ENCODE assay signal across 30 cellular contexts in genomic region chr20:58698741-58699141, GRCh38. TPM values are rescaled to one million over a fixed set of nuclear protein-coding genes. Genes with fewer than 3 reads are reported as not detected.
DNase-seq lines count a peak whose midpoint lies in the region; ATAC-seq and TF ChIP-seq lines count a peak whose summit lies in the region.
"Had no signal": no experiment of that assay in that cellular context is flagged by ENCODE, and none has a peak within 500 bp of the region (broad histone marks: within the 10 kb centered on the region; RNA-seq: fewer than 3 reads in every experiment).

No MANE protein-coding gene starts in this region.

- H2AK5ac ChIP-seq in mesenchymal stem cell (ENCODE audit: low read length, severe bottlenecking) (no peak overlapping the region), neuronal stem cell (ENCODE audit: low read depth, low read length) (no peak overlapping the region)

- H3K9ac ChIP-seq in mesenchymal stem cell (ENCODE audit: low read length) (peak overlapping the region; percentile 67), neuronal stem cell (ENCODE audit: low read depth, low read length, poor library complexity) (no peak overlapping the region)
- H3K9ac ChIP-seq: KMS-11 had no signal

- no peak overlapping the region for H3K18ac ChIP-seq in mesenchymal stem cell (ENCODE audit: low read depth in 1 of 2, low read length in 2 of 2)
- no peak overlapping the region for H3K18ac ChIP-seq in neuronal stem cell (ENCODE audit: low read length)

- H2BK120ac ChIP-seq in mesenchymal stem cell (ENCODE audit: low read depth, low read length) (no peak overlapping the region), neuronal stem cell (ENCODE audit: low read depth, low read length) (no peak overlapping the region)

- H3K14ac ChIP-seq in mesenchymal stem cell (ENCODE audit: low read length in 2 of 2) = no peak overlapping the region
- no peak overlapping the region for H3K14ac ChIP-seq in neuronal stem cell (ENCODE audit: low read length)

- peaks cover 30% of the 10 kb centered on the region for H3K4me1 ChIP-seq in mesenchymal stem cell (ENCODE audit: control insufficient read depth, insufficient read depth, low read depth, low read length)
- H3K4me1 ChIP-seq in tibial artery = peaks cover 0 to 10% (median 10%) of the 10 kb centered on the region in 4 donors
- H3K4me1 ChIP-seq in neuronal stem cell (ENCODE audit: control insufficient read depth in 2 of 2, insufficient read depth in 1 of 2, low read depth in 1 of 2, low read length in 2 of 2) = peaks cover 0 to 10% of the 10 kb centered on the region in 2 donors

- TF ChIP-seq CTCF in coronary artery (IDR thresholded peaks at IDR 0.05) (no peak), tibial artery (IDR thresholded peaks at IDR 0.05) (no peak)

- H3K4me3 Mint-ChIP-seq in T-helper 2 cell treated with Interferon-gamma antibody and Interleukin-4, amounts not matched to agents 5 μg/mL and 100 μg/mL, for 36 hours = no peak overlapping the region
- H3K4me3 Mint-ChIP-seq: activated CD8-positive, alpha-beta T cell treated with anti-CD3 and anti-CD28 coated beads, Interleukin-2, amount 10 ng/mL, durations not matched to agents 7 days and 5 days; nephron progenitor cell; stimulated activated naive CD8-positive, alpha-beta T cell treated with anti-CD3 and anti-CD28 coated beads, Interleukin-15, amount 100 ng/mL, for 72 hours; T-helper 17 cell had no signal

- no peaks in the 10 kb centered on the region for H3K9me3 Mint-ChIP-seq in T-helper 2 cell treated with Interferon-gamma antibody and Interleukin-4, amounts not matched to agents 5 μg/mL and 100 μg/mL, for 36 hours
- H3K9me3 Mint-ChIP-seq: stimulated activated naive CD8-positive, alpha-beta T cell treated with anti-CD3 and anti-CD28 coated beads, Interleukin-15, amount 100 ng/mL, for 72 hours had no signal

- peaks cover 83 to 93% of the 10 kb centered on the region in 2 experiments for H3K36me3 ChIP-seq in mesenchymal stem cell (ENCODE audit: control insufficient read depth in 1 of 2, insufficient read depth in 2 of 2, low read depth in 1 of 2, low read length in 2 of 2)
- peaks cover 61 to 86% (median 78%) of the 10 kb centered on the region in 3 donors for H3K36me3 ChIP-seq in tibial artery
- H3K36me3 ChIP-seq in neuronal stem cell (replicated peaks in 1 of 2; ENCODE audit: control insufficient read depth in 2 of 2, insufficient read depth in 2 of 2, low read length in 2 of 2) = peaks cover 47 to 70% of the 10 kb centered on the region in 2 donors
- H3K36me3 ChIP-seq: ovary had no signal

- H2BK15ac ChIP-seq in mesenchymal stem cell (ENCODE audit: low read depth, poor library complexity, severe bottlenecking) (no peak overlapping the region), neuronal stem cell (ENCODE audit: low read length) (no peak overlapping the region)

- H3K27ac ChIP-seq in coronary artery = peak overlapping the region in 1 of 2 donors; percentile 63
- no peak overlapping the region for H3K27ac ChIP-seq in mesenchymal stem cell (ENCODE audit: low read length, poor library complexity, severe bottlenecking)
- H3K27ac ChIP-seq in tibial artery = no peak overlapping the region
- H3K27ac ChIP-seq in neuronal stem cell (replicated peaks; ENCODE audit: low read length) = no peak overlapping the region
- H3K27ac ChIP-seq: 22Rv1, C4-2B, dorsolateral prefrontal cortex, KMS-11 had no signal

- H2BK5ac ChIP-seq in mesenchymal stem cell (ENCODE audit: low read depth, low read length, poor library complexity, severe bottlenecking) = no peak overlapping the region
- H2BK5ac ChIP-seq in neuronal stem cell (ENCODE audit: low read length) = no peak overlapping the region

- no peak overlapping the region for H3K4me2 ChIP-seq in mesenchymal stem cell (ENCODE audit: low read length, poor library complexity, severe bottlenecking)
- no peak overlapping the region for H3K4me2 ChIP-seq in neuronal stem cell (ENCODE audit: insufficient read depth, low read length, poor library complexity, severe bottlenecking)
- H3K4me2 ChIP-seq: KMS-11 had no signal

- H3K4ac ChIP-seq in mesenchymal stem cell (ENCODE audit: low read depth in 1 of 2, low read length in 2 of 2) (no peak overlapping the region), neuronal stem cell (ENCODE audit: low read length) (no peak overlapping the region)

- no peak for DNase-seq in T-helper 2 cell treated with Interferon-gamma antibody and Interleukin-4, amounts not matched to agents 5 μg/mL and 100 μg/mL, for 36 hours (ENCODE audit: low spot score)
- DNase-seq in T-helper 2 cell = no peak
- DNase-seq in coronary artery (ENCODE audit: low spot score) = peak; percentile 77
- no peak for DNase-seq in mesenchymal stem cell
- DNase-seq in tibial artery = peak; percentile 61 to 69
- no peak for DNase-seq in neuronal stem cell (ENCODE audit: low spot score)
- no peak for DNase-seq in HPDE6-E6E7 (ENCODE audit: extremely low spot score)
- DNase-seq: activated CD4-positive, alpha-beta T cell treated with anti-CD3 and anti-CD28 coated beads for 1 hour; activated CD8-positive, alpha-beta T cell treated with anti-CD3 and anti-CD28 coated beads, Interleukin-2, amount 10 ng/mL, durations not matched to agents 7 days and 5 days; activated effector memory CD4-positive, alpha-beta T cell treated with Interleukin-2 at 50 U/mL for 16 hours; activated T-cell treated with anti-CD3 and anti-CD28 coated beads for 4 hours; cerebellar nuclear complex; COR-L47; MG63; NCI-H1105 treated with DMSO at 0.1 percent for 48 hours; NCI-H1930; NCI-H524; nephron progenitor cell; retina; stimulated activated CD8-positive, alpha-beta memory T cell treated with anti-CD3 and anti-CD28 coated beads, Interleukin-4, amount 100 ng/mL, for 48 hours; stimulated activated naive CD8-positive, alpha-beta T cell treated with anti-CD3 and anti-CD28 coated beads, Interleukin-15, amount 100 ng/mL, for 72 hours; T-helper 17 cell; trophoblast cell had no signal

- H3K9me3 ChIP-seq in mesenchymal stem cell (ENCODE audit: control insufficient read depth, low read length) (no peaks in the 10 kb centered on the region), tibial artery (no peaks in the 10 kb centered on the region), neuronal stem cell (replicated peaks in 1 of 2; ENCODE audit: control insufficient read depth in 2 of 2, insufficient read depth in 1 of 2, low read depth in 1 of 2, low read length in 2 of 2) (peaks cover 1 to 6% of the 10 kb centered on the region in 2 donors)
- H3K9me3 ChIP-seq: MG63, ovary had no signal

- H4K91ac ChIP-seq in mesenchymal stem cell (ENCODE audit: low read length) (no peak overlapping the region), neuronal stem cell (ENCODE audit: low read depth, low read length, poor library complexity) (no peak overlapping the region)

- no peak overlapping the region for H3K23ac ChIP-seq in mesenchymal stem cell (ENCODE audit: low read length in 2 of 2)
- H3K23ac ChIP-seq in neuronal stem cell (ENCODE audit: low read depth, low read length, poor library complexity) = no peak overlapping the region

- H2BK12ac ChIP-seq in mesenchymal stem cell (ENCODE audit: low read length in 2 of 2) (no peak overlapping the region), neuronal stem cell (ENCODE audit: low read length) (no peak overlapping the region)

- H2AFZ ChIP-seq in mesenchymal stem cell (ENCODE audit: low read depth, low read length) (no peak overlapping the region), neuronal stem cell (ENCODE audit: low read length) (no peak overlapping the region)

- WGBS in mesenchymal stem cell = 91% methylated on average over 17 of the region's 17 CpGs
- WGBS in neuronal stem cell (ENCODE audit: extremely low coverage in 2 of 2, insufficient read length in 2 of 2, insufficient replicate concordance in 1 of 2), 2 donors = no CpG with 5 or more reads among the region's 17 CpGs

- H3K4me1 Mint-ChIP-seq in T-helper 2 cell treated with Interferon-gamma antibody and Interleukin-4, amounts not matched to agents 5 μg/mL and 100 μg/mL, for 36 hours (ENCODE audit: low read depth) = peaks cover 3% of the 10 kb centered on the region

- no peaks in the 10 kb centered on the region for H3K27me3 Mint-ChIP-seq in T-helper 2 cell treated with Interferon-gamma antibody and Interleukin-4, amounts not matched to agents 5 μg/mL and 100 μg/mL, for 36 hours (ENCODE audit: low read depth)
- H3K27me3 Mint-ChIP-seq: stimulated activated naive CD8-positive, alpha-beta T cell treated with anti-CD3 and anti-CD28 coated beads, Interleukin-15, amount 100 ng/mL, for 72 hours; T-helper 17 cell had no signal

- H3K27me3 ChIP-seq in mesenchymal stem cell (ENCODE audit: control insufficient read depth in 1 of 2, insufficient read depth in 1 of 2, low read length in 2 of 2) (no peaks in the 10 kb centered on the region), tibial artery (no peaks in the 10 kb centered on the region), neuronal stem cell (ENCODE audit: control insufficient read depth in 3 of 3, insufficient read depth in 3 of 3, low read depth in 1 of 3, low read length in 3 of 3) (peaks cover 0 to 2% (median 0%) of the 10 kb centered on the region in 3 experiments)
- H3K27me3 ChIP-seq: dorsolateral prefrontal cortex, MG63, ovary had no signal

- no peak for ATAC-seq in HG03095 (IDR thresholded peaks at IDR 0.05; ENCODE audit: unreplicated experiment)
- ATAC-seq: activated CD8-positive, alpha-beta T cell treated with anti-CD3 and anti-CD28 coated beads, Interleukin-2, amount 10 ng/mL, durations not matched to agents 7 days and 5 days; stimulated activated naive CD8-positive, alpha-beta T cell treated with anti-CD3 and anti-CD28 coated beads, Interleukin-15, amount 100 ng/mL, for 72 hours; T-helper 17 cell had no signal

- H3K36me3 Mint-ChIP-seq in T-helper 2 cell treated with Interferon-gamma antibody and Interleukin-4, amounts not matched to agents 5 μg/mL and 100 μg/mL, for 36 hours (ENCODE audit: low read depth) = peaks cover 21% of the 10 kb centered on the region

- intact Hi-C loops in tibial artery (cut with DNase I; ENCODE audit: low total_unique reads) = loop anchor here (10.0 kb wide), 1 partner anchor 394 kb away; the partner anchor contains the start of gene RAB22A

- peaks cover 40% of the 10 kb centered on the region for H3K79me1 ChIP-seq in mesenchymal stem cell (replicated peaks; ENCODE audit: low read length, poor library complexity, severe bottlenecking)
- peaks cover 6% of the 10 kb centered on the region for H3K79me1 ChIP-seq in neuronal stem cell (ENCODE audit: low read depth, low read length)

- peak overlapping the region; percentile 34 for H3K27ac Mint-ChIP-seq in T-helper 2 cell treated with Interferon-gamma antibody and Interleukin-4, amounts not matched to agents 5 μg/mL and 100 μg/mL, for 36 hours
- H3K27ac Mint-ChIP-seq: activated CD8-positive, alpha-beta T cell treated with anti-CD3 and anti-CD28 coated beads, Interleukin-2, amount 10 ng/mL, durations not matched to agents 7 days and 5 days; nephron progenitor cell had no signal

- H3K4me3 ChIP-seq in coronary artery (no peak overlapping the region), mesenchymal stem cell (ENCODE audit: insufficient read depth in 1 of 2, low read depth in 1 of 2, low read length in 2 of 2) (no peak overlapping the region), tibial artery (no peak overlapping the region), neuronal stem cell (ENCODE audit: low read length in 2 of 2) (no peak overlapping the region)
- H3K4me3 ChIP-seq: dorsolateral prefrontal cortex, lung, MG63, ovary had no signal

- H4K8ac ChIP-seq in mesenchymal stem cell (ENCODE audit: low read length) (no peak overlapping the region), neuronal stem cell (ENCODE audit: low read depth, low read length) (no peak overlapping the region)

RNA-seq across cellular contexts. Expression of gene NPEPL1, which starts 6.1 kb away (rescaled TPM):
- polyA plus RNA-seq in mesenchymal stem cell (2013, experiment 1 of 2) = 27.4 TPM
- 25.0 TPM for polyA plus RNA-seq in mesenchymal stem cell (2013, experiment 2 of 2)
- 21.4 TPM for polyA plus RNA-seq in neuronal stem cell (2013, experiment 1 of 2)
- polyA plus RNA-seq in neuronal stem cell (2013, experiment 2 of 2) = 19.5 TPM

RNA-seq across cellular contexts. Expression of gene STX16, which starts 47.7 kb away (rescaled TPM):
- 42.4 TPM for polyA plus RNA-seq in mesenchymal stem cell (2013, experiment 1 of 2)
- 40.7 TPM for polyA plus RNA-seq in mesenchymal stem cell (2013, experiment 2 of 2)
- 45.1 TPM for polyA plus RNA-seq in neuronal stem cell (2013, experiment 1 of 2)
- polyA plus RNA-seq in neuronal stem cell (2013, experiment 2 of 2) = 45.7 TPM

Comparison
In these comparisons a context has a peak if more than half of its experiments do, and no peak if none do; other contexts are left out.
1. DNase-seq: peak in coronary artery (single experiment) and tibial artery (2 of 2); none in T-helper 2 cell treated with Interferon-gamma antibody and Interleukin-4, amounts not matched to agents 5 μg/mL and 100 μg/mL, for 36 hours (single experiment), T-helper 2 cell (0 of 5), mesenchymal stem cell (single experiment), neuronal stem cell (single experiment) and HPDE6-E6E7 (single experiment).